Comparison of ENCODE assay signal across 8 cellular contexts in genomic region chr1:40980068-40980452, GRCh38. TPM values are rescaled to one million over a fixed set of nuclear protein-coding genes. Genes with fewer than 3 reads are reported as not detected.
A peak's percentile ranks its signal among the peaks of the same experiment; 100 is the strongest.
DNase-seq lines count a peak whose midpoint lies in the region; ATAC-seq and TF ChIP-seq lines count a peak whose summit lies in the region.

No MANE protein-coding gene starts in this region.

- H3K4me3 ChIP-seq in astrocyte of the cerebellum (ENCODE audit: low read depth, low read length): peak overlapping the region; percentile 64
- H3K4me3 ChIP-seq in liver (ENCODE audit: low read depth in 1 of 3, low read length in 3 of 3): peak overlapping the region; percentile 45 to 80 (median 73)

- no peak for TF ChIP-seq RAD21 in liver (IDR thresholded peaks at IDR 0.05)

- peaks cover 37% of the 10 kb centered on the region for H3K4me1 Mint-ChIP-seq in type B pancreatic cell (ENCODE audit: unreplicated experiment)

- no peaks in the 10 kb centered on the region for H3K27me3 Mint-ChIP-seq in type B pancreatic cell

- peaks cover 9% of the 10 kb centered on the region for H3K36me3 Mint-ChIP-seq in type B pancreatic cell

- TF ChIP-seq CTCF in astrocyte of the cerebellum (IDR thresholded peaks at IDR 0.05; ENCODE audit: low read depth, low read length, missing control alignments) (no peak), liver (IDR thresholded peaks at IDR 0.05; ENCODE audit: low read depth, low read length, missing input control) (no peak), type B pancreatic cell (conservative IDR thresholded peaks at IDR 0.05) (no peak)

- DNase-seq in activated CD4-positive, CD25-positive, alpha-beta regulatory T cell treated with anti-CD3 and anti-CD28 coated beads, Interleukin-2, amount 50 U/mL, for 72 hours: no peak
- DNase-seq in astrocyte of the cerebellum (ENCODE audit: low read depth) (no peak), type B pancreatic cell (ENCODE audit: extremely low spot score, unreplicated experiment) (peak; percentile 71), 8988T (no peak)
- no peak for DNase-seq in activated CD4-positive, alpha-beta T cell treated with anti-CD3 and anti-CD28 coated beads for 48 hours

- no peaks in the 10 kb centered on the region for H3K9me3 Mint-ChIP-seq in type B pancreatic cell

- H3K27me3 ChIP-seq in liver (ENCODE audit: control insufficient read depth in 4 of 4, insufficient read depth in 4 of 4, low read length in 3 of 4): no peaks in the 10 kb centered on the region

- WGBS in liver: 2% methylated on average over 50 of the region's 50 CpGs

- H3K27ac ChIP-seq in liver (ENCODE audit: low read depth in 1 of 2, low read length in 2 of 2): peak overlapping the region; percentile 60 to 81

- ATAC-seq in activated CD4-positive, CD25-positive, alpha-beta regulatory T cell treated with anti-CD3 and anti-CD28 coated beads, Interleukin-2, amount 50 U/mL, for 24 hours: peak; percentile 18 to 25
- ATAC-seq in HG03139 (IDR thresholded peaks at IDR 0.05; ENCODE audit: unreplicated experiment): peak; percentile 19

- H3K36me3 ChIP-seq in liver (ENCODE audit: control insufficient read depth in 4 of 4, insufficient read depth in 3 of 4, low read depth in 1 of 4, low read length in 3 of 4): peaks cover 0 to 2% (median 0%) of the 10 kb centered on the region in 4 donors

- in situ Hi-C loops in astrocyte of the cerebellum (cut with HindIII; ENCODE audit: low sequenced_read_pairs): no loop called here

- H3K27ac Mint-ChIP-seq in type B pancreatic cell: peak overlapping the region; percentile 92

- H3K4me3 Mint-ChIP-seq in type B pancreatic cell: peak overlapping the region; percentile 94

- peaks cover 2 to 27% (median 17%) of the 10 kb centered on the region in 4 donors for H3K4me1 ChIP-seq in liver (ENCODE audit: control insufficient read depth in 4 of 4, insufficient read depth in 4 of 4, low read length in 3 of 4)

- no peaks in the 10 kb centered on the region for H3K9me3 ChIP-seq in liver (ENCODE audit: control insufficient read depth in 4 of 4, low read length in 3 of 4)

- H3K9ac ChIP-seq in liver (ENCODE audit: low read depth in 1 of 2, low read length in 2 of 2): no peak overlapping the region

TF ChIP-seq in liver, 16 proteins besides CTCF, POLR2A, EP300 and RAD21:
- TF ChIP-seq ZBTB33 (IDR thresholded peaks at IDR 0.05) (no peak), TAF1 (conservative IDR thresholded peaks at IDR 0.05) (no peak), HNF4A (conservative IDR thresholded peaks at IDR 0.05) (no peak), REST (IDR thresholded peaks at IDR 0.05) (no peak), ATF3 (IDR thresholded peaks at IDR 0.05) (no peak), FOXA2 (IDR thresholded peaks at IDR 0.05) (no peak), RXRA (IDR thresholded peaks at IDR 0.05) (no peak), YY1 (IDR thresholded peaks at IDR 0.05) (no peak), FOXA1 (IDR thresholded peaks at IDR 0.05) (no peak)

RNA-seq across cellular contexts. Expression of gene CTPS1, which starts 0.6 kb away (rescaled TPM):
- total RNA-seq in liver: 10 to 100 TPM; 13.6 to 46.9 TPM
- 10 to 100 TPM; 14.6 to 25.0 TPM for polyA plus RNA-seq in liver
- total RNA-seq in type B pancreatic cell (ENCODE audit: low replicate concordance): 34.3 and 60.5 TPM in 2 replicates

RNA-seq across cellular contexts. Expression of gene SLFNL1, which starts 41.5 kb away (rescaled TPM):
- total RNA-seq in liver (under 1 TPM; 0.09 to 0.67 TPM), type B pancreatic cell (ENCODE audit: low replicate concordance) (0.14 and 0.60 TPM in 2 replicates)
- polyA plus RNA-seq in liver: under 1 TPM; 0.02 to 0.68 TPM
